Comparison of ENCODE assay signal across 16 cellular contexts in genomic region chr17:81854974-81855774, GRCh38. TPM values are rescaled to one million over a fixed set of nuclear protein-coding genes. Genes with fewer than 3 reads are reported as not detected.
DNase-seq lines count a peak whose midpoint lies in the region; ATAC-seq, FAIRE-seq and TF ChIP-seq lines count a peak whose summit lies in the region.
"Had no signal": no experiment of that assay in that cellular context is flagged by ENCODE, and none has a peak within 500 bp of the region (broad histone marks: within the 10 kb centered on the region; RNA-seq: fewer than 3 reads in every experiment).

No MANE protein-coding gene starts in this region.

- peaks cover 11 to 40% (median 27%) of the 10 kb centered on the region in 12 donors for H3K4me1 ChIP-seq in heart left ventricle
- H3K4me1 ChIP-seq in right atrium auricular region = peaks cover 0 to 38% of the 10 kb centered on the region in 2 donors
- peaks cover 38% of the 10 kb centered on the region for H3K4me1 ChIP-seq in adipocyte (ENCODE audit: control insufficient read depth, insufficient read depth, low read length)
- peaks cover 47% of the 10 kb centered on the region for H3K4me1 ChIP-seq in keratinocyte (ENCODE audit: control insufficient read depth, extremely low read depth, insufficient read depth, low read length)

- intact Hi-C loops in heart left ventricle (cut with DNase I) = loop anchor here in 1 of 10 donors (5.0 kb wide), 1 partner anchor 33 kb away; no protein-coding TSS in a partner anchor

- H3K4me3 ChIP-seq in heart left ventricle (no peak overlapping the region), right atrium auricular region (no peak overlapping the region), adipocyte (ENCODE audit: low read length) (no peak overlapping the region), keratinocyte (ENCODE audit: control insufficient read depth in 2 of 3, extremely low read depth in 1 of 3, insufficient read depth in 2 of 3, low read depth in 1 of 3, low read length in 3 of 3) (peak overlapping the region in 2 of 3 experiments; percentile 7 to 20)
- H3K4me3 ChIP-seq: coronary artery, HAP-1, lower lobe of right lung had no signal

- H3K27ac ChIP-seq in heart left ventricle (peak overlapping the region in 3 of 12 donors; percentile 2 to 22 (median 13)), right atrium auricular region (no peak overlapping the region), keratinocyte (ENCODE audit: control insufficient read depth, insufficient read depth, low read length) (peak overlapping the region; percentile 64)
- H3K27ac ChIP-seq: coronary artery, lower lobe of right lung had no signal

- DNase-seq in heart left ventricle = no peak
- no peak for DNase-seq in right atrium auricular region (ENCODE audit: low spot score)
- DNase-seq in adipocyte (ENCODE audit: low read depth) = no peak
- peak; percentile 77 for DNase-seq in keratinocyte (ENCODE audit: low read depth, low spot score)
- DNase-seq in stimulated activated naive CD4-positive, alpha-beta T cell (lab: John Stamatoyannopoulos, UW) = no peak
- no peak for DNase-seq in germinal center (ENCODE audit: low spot score)
- DNase-seq: activated CD4-positive, alpha-beta T cell treated with anti-CD3 and anti-CD28 coated beads, Interleukin-2, amount 10 ng/mL, durations not matched to agents 7 days and 5 days; activated effector memory CD4-positive, alpha-beta T cell treated with Interleukin-2 at 50 U/mL for 16 hours; GDM1; glutamatergic neuron; lower lobe of right lung; NCI-H226 had no signal

- no peaks in the 10 kb centered on the region for H3K9me3 ChIP-seq in heart left ventricle
- no peaks in the 10 kb centered on the region for H3K9me3 ChIP-seq in right atrium auricular region
- H3K9me3 ChIP-seq in adipocyte (ENCODE audit: control insufficient read depth, low read length) = no peaks in the 10 kb centered on the region
- no peaks in the 10 kb centered on the region for H3K9me3 ChIP-seq in keratinocyte (ENCODE audit: control insufficient read depth, low read depth, low read length)
- H3K9me3 ChIP-seq: HAP-1, lower lobe of right lung had no signal

- peak overlapping the region; percentile 49 for H3K4me2 ChIP-seq in keratinocyte (ENCODE audit: control insufficient read depth, extremely low read depth, insufficient read depth, low read depth, low read length)

- TF ChIP-seq POLR2A in heart left ventricle (IDR thresholded peaks at IDR 0.05) = no peak

- peaks cover 0 to 89% (median 81%) of the 10 kb centered on the region in 9 donors for H3K36me3 ChIP-seq in heart left ventricle
- peaks cover 82% of the 10 kb centered on the region for H3K36me3 ChIP-seq in right atrium auricular region
- H3K36me3 ChIP-seq in adipocyte (ENCODE audit: control insufficient read depth, insufficient read depth, low read length, severe bottlenecking) = peaks cover 68% of the 10 kb centered on the region
- H3K36me3 ChIP-seq in keratinocyte (ENCODE audit: control insufficient read depth in 2 of 2, extremely low read depth in 1 of 2, insufficient read depth in 2 of 2, low read length in 2 of 2) = peaks cover 48 to 60% of the 10 kb centered on the region in 2 experiments

- H3K79me2 ChIP-seq in keratinocyte (ENCODE audit: control insufficient read depth, insufficient read depth, low read length) = peaks cover 83% of the 10 kb centered on the region

- H4K20me1 ChIP-seq in keratinocyte (ENCODE audit: control insufficient read depth, extremely low read depth, insufficient read depth, low read length) = peaks cover 26% of the 10 kb centered on the region

- 71 to 72% (median 71%) methylated on average over 26 to 29 of the region's 29 CpGs for WGBS in heart left ventricle, 4 donors

- H3K9me1 ChIP-seq in keratinocyte (ENCODE audit: control insufficient read depth, extremely low read depth, insufficient read depth, low read length) = no peaks in the 10 kb centered on the region

- ATAC-seq in heart left ventricle (peak; percentile 17 to 58 (median 27)), HG02840 (IDR thresholded peaks at IDR 0.05; ENCODE audit: low FRiP score, unreplicated experiment) (no peak)
- no peak for ATAC-seq in activated CD4-positive, CD25-positive, alpha-beta regulatory T cell treated with anti-CD3 and anti-CD28 coated beads, Interleukin-2, amount 50 U/mL, for 24 hours
- ATAC-seq: lower lobe of right lung had no signal

- H3K9ac ChIP-seq in adipocyte (ENCODE audit: low read length) (peak overlapping the region; percentile 18), keratinocyte (ENCODE audit: control insufficient read depth, extremely low read depth, insufficient read depth, low read length) (peak overlapping the region; percentile 42)

- no peak for TF ChIP-seq CTCF in heart left ventricle (IDR thresholded peaks at IDR 0.05)
- TF ChIP-seq CTCF in right atrium auricular region (IDR thresholded peaks at IDR 0.05) = no peak
- peak; percentile 71 to 76 (median 75) for TF ChIP-seq CTCF in keratinocyte (optimal IDR thresholded peaks at IDR 0.05 in 1 of 3, IDR thresholded peaks at IDR 0.05 in 1 of 3, conservative IDR thresholded peaks at IDR 0.05 in 1 of 3; ENCODE audit: extremely low read depth in 1 of 3, insufficient read depth in 2 of 3, low read length in 3 of 3)

- dilution Hi-C loops in keratinocyte (cut with MboI; ENCODE audit: extremely low pct_ligation_motif_present, low sequenced_read_pairs) = no loop called here

- peak; percentile 91 for FAIRE-seq in keratinocyte (lab: Jason Lieb, UNC)

- no peaks in the 10 kb centered on the region for H3K27me3 ChIP-seq in heart left ventricle
- H3K27me3 ChIP-seq in right atrium auricular region = no peaks in the 10 kb centered on the region
- no peaks in the 10 kb centered on the region for H3K27me3 ChIP-seq in adipocyte (replicated peaks; ENCODE audit: control insufficient read depth, insufficient read depth, low read length)
- H3K27me3 ChIP-seq in keratinocyte (ENCODE audit: control insufficient read depth, extremely low read depth, insufficient read depth, low read length) = no peaks in the 10 kb centered on the region

- H2AFZ ChIP-seq in keratinocyte (ENCODE audit: control insufficient read depth, low read length) = no peak overlapping the region

RNA-seq across cellular contexts. Expression of gene P4HB, which starts 5.2 kb away (rescaled TPM):
- total RNA-seq in heart left ventricle (100 to 1,000 TPM; 280 to 763 (median 374) TPM), right atrium auricular region (100 to 1,000 TPM; 321 to 426 TPM)
- polyA plus RNA-seq in heart left ventricle (100 to 1,000 TPM; 246 to 584 TPM), keratinocyte (75.2 to 149 TPM (median 110 TPM) in 3 replicates)
- 1,303 TPM for polyA plus RNA-seq in keratinocyte (2011; ENCODE audit: low read depth)
- polyA plus RNA-seq in keratinocyte (2011; cell fraction: cytosol; rRNA removed) = 161 and 187 TPM in 2 replicates
- polyA plus RNA-seq in keratinocyte (2011; cell fraction: nucleus; rRNA removed) = 310 and 353 TPM in 2 replicates
- polyA plus RNA-seq in keratinocyte (2012; ENCODE audit: low replicate concordance) = 589 and 687 TPM in 2 replicates
- 110 to 568 TPM (median 110 TPM) in 3 replicates for polyA minus RNA-seq in keratinocyte
- 263 TPM for polyA minus RNA-seq in keratinocyte (2011; cell fraction: cytosol; rRNA and poly(A)+ RNA removed)
- polyA minus RNA-seq in keratinocyte (2011; cell fraction: nucleus; rRNA and poly(A)+ RNA removed) = 229 and 341 TPM in 2 replicates

RNA-seq across cellular contexts. Expression of gene ARHGDIA, which starts 16.0 kb away (rescaled TPM):
- total RNA-seq in heart left ventricle (100 to 1,000 TPM in 6 of 9 donors, 10 to 100 TPM in 3; 81.4 to 268 (median 152) TPM), right atrium auricular region (100 to 1,000 TPM in 1 of 2 donors, 10 to 100 TPM in 1; 59.4 to 145 TPM)
- polyA plus RNA-seq in heart left ventricle (100 to 1,000 TPM in 1 of 2 donors, 10 to 100 TPM in 1; 81.7 to 296 TPM), keratinocyte (51.7 to 280 TPM (median 65.7 TPM) in 3 replicates)
- 177 TPM for polyA plus RNA-seq in keratinocyte (2011; ENCODE audit: low read depth)
- polyA plus RNA-seq in keratinocyte (2011; cell fraction: cytosol; rRNA removed) = 79.2 and 173 TPM in 2 replicates
- polyA plus RNA-seq in keratinocyte (2011; cell fraction: nucleus; rRNA removed) = 192 and 235 TPM in 2 replicates
- polyA plus RNA-seq in keratinocyte (2012; ENCODE audit: low replicate concordance) = 180 and 708 TPM in 2 replicates
- 26.6 to 165 TPM (median 38.6 TPM) in 3 replicates for polyA minus RNA-seq in keratinocyte
- polyA minus RNA-seq in keratinocyte (2011; cell fraction: cytosol; rRNA and poly(A)+ RNA removed) = 263 TPM
- polyA minus RNA-seq in keratinocyte (2011; cell fraction: nucleus; rRNA and poly(A)+ RNA removed) = 52.4 and 54.8 TPM in 2 replicates

RNA-seq across cellular contexts. Expression of gene PPP1R27, which starts 20.3 kb away (rescaled TPM):
- not detected for total RNA-seq in heart left ventricle
- polyA plus RNA-seq in heart left ventricle = not detected
- not detected for total RNA-seq in right atrium auricular region
- polyA plus RNA-seq in keratinocyte = 0.12 to 0.99 TPM in 2 of 3 replicates, not detected in the other
- polyA plus RNA-seq in keratinocyte (2011; ENCODE audit: low read depth) = not detected
- polyA plus RNA-seq in keratinocyte (2011; cell fraction: cytosol; rRNA removed) = 0.10 and 0.11 TPM in 2 replicates
- polyA plus RNA-seq in keratinocyte (2011; cell fraction: nucleus; rRNA removed) = 1.2 and 1.3 TPM in 2 replicates
- polyA plus RNA-seq in keratinocyte (2012; ENCODE audit: low replicate concordance) = 0.15 and 1.3 TPM in 2 replicates
- polyA minus RNA-seq in keratinocyte = not detected in 3 replicates
- polyA minus RNA-seq in keratinocyte (2011; cell fraction: cytosol; rRNA and poly(A)+ RNA removed) = not detected
- not detected in 2 replicates for polyA minus RNA-seq in keratinocyte (2011; cell fraction: nucleus; rRNA and poly(A)+ RNA removed)
- total RNA-seq: activated CD4-positive, alpha-beta T cell treated with anti-CD3 and anti-CD28 coated beads, Interleukin-2, amount 10 ng/mL, durations not matched to agents 7 days and 5 days; lower lobe of right lung had no signal

RNA-seq across cellular contexts. Expression of gene MCRIP1, which starts 22.1 kb away (rescaled TPM):
- total RNA-seq in heart left ventricle (100 to 1,000 TPM in 5 of 9 donors, 10 to 100 TPM in 4; 74.8 to 134 (median 102) TPM), right atrium auricular region (100 to 1,000 TPM in 1 of 2 donors, 10 to 100 TPM in 1; 91.3 to 108 TPM)
- polyA plus RNA-seq in heart left ventricle (100 to 1,000 TPM; 159 to 266 TPM), keratinocyte (17.7 to 29.1 TPM (median 24.4 TPM) in 3 replicates)
- 7.5 TPM for polyA plus RNA-seq in keratinocyte (2011; ENCODE audit: low read depth)
- 17.8 and 50.3 TPM in 2 replicates for polyA plus RNA-seq in keratinocyte (2011; cell fraction: cytosol; rRNA removed)
- 15.8 and 23.8 TPM in 2 replicates for polyA plus RNA-seq in keratinocyte (2011; cell fraction: nucleus; rRNA removed)
- polyA plus RNA-seq in keratinocyte (2012; ENCODE audit: low replicate concordance) = 16.7 and 30.2 TPM in 2 replicates
- polyA minus RNA-seq in keratinocyte = 6.3 to 11.4 TPM (median 7.9 TPM) in 3 replicates
- 41.6 TPM for polyA minus RNA-seq in keratinocyte (2011; cell fraction: cytosol; rRNA and poly(A)+ RNA removed)
- 4.5 and 5.0 TPM in 2 replicates for polyA minus RNA-seq in keratinocyte (2011; cell fraction: nucleus; rRNA and poly(A)+ RNA removed)

RNA-seq across cellular contexts. Expression of gene ALYREF, which starts 36.2 kb away (rescaled TPM):
- 10 to 100 TPM; 25.1 to 39.9 (median 32.4) TPM for total RNA-seq in heart left ventricle
- polyA plus RNA-seq in heart left ventricle = 10 to 100 TPM in 1 of 2 donors, 1 to 10 TPM in 1; 9.8 to 50.5 TPM
- total RNA-seq in right atrium auricular region = 10 to 100 TPM; 24.3 to 35.9 TPM
- polyA plus RNA-seq in keratinocyte = 49.6 to 84.5 TPM (median 68.3 TPM) in 3 replicates
- 145 TPM for polyA plus RNA-seq in keratinocyte (2011; ENCODE audit: low read depth)
- polyA plus RNA-seq in keratinocyte (2011; cell fraction: cytosol; rRNA removed) = 34.4 and 52.0 TPM in 2 replicates
- polyA plus RNA-seq in keratinocyte (2011; cell fraction: nucleus; rRNA removed) = 35.9 and 36.9 TPM in 2 replicates
- polyA plus RNA-seq in keratinocyte (2012; ENCODE audit: low replicate concordance) = 42.7 and 84.5 TPM in 2 replicates
- polyA minus RNA-seq in keratinocyte = 52.5 to 62.2 TPM (median 53.3 TPM) in 3 replicates
- polyA minus RNA-seq in keratinocyte (2011; cell fraction: cytosol; rRNA and poly(A)+ RNA removed) = 71.4 TPM
- 12.3 and 16.3 TPM in 2 replicates for polyA minus RNA-seq in keratinocyte (2011; cell fraction: nucleus; rRNA and poly(A)+ RNA removed)

Comparison
In these comparisons a context has a peak if more than half of its experiments do, and no peak if none do; other contexts are left out.
1. ATAC-seq: peak in heart left ventricle (4 of 4); none in HG02840 (single experiment) and activated CD4-positive, CD25-positive, alpha-beta regulatory T cell treated with anti-CD3 and anti-CD28 coated beads, Interleukin-2, amount 50 U/mL, for 24 hours (0 of 2).
2. H3K4me3 ChIP-seq: peak in keratinocyte (2 of 3); none in heart left ventricle (0 of 12), right atrium auricular region (0 of 2) and adipocyte (single experiment).
3. CTCF ChIP-seq: peak in keratinocyte (3 of 3); none in heart left ventricle (0 of 12) and right atrium auricular region (0 of 2).